ENCODE assay signal across 13 cellular contexts in genomic region chr5:72209515-72210115, GRCh38.
A peak's percentile ranks its signal among the peaks of the same experiment; 100 is the strongest.
DNase-seq lines count a peak whose midpoint lies in the region; ATAC-seq and TF ChIP-seq lines count a peak whose summit lies in the region.
"Had no signal": no experiment of that assay in that cellular context is flagged by ENCODE, and none has a peak within 500 bp of the region (broad histone marks: within the 10 kb centered on the region; RNA-seq: fewer than 3 reads in every experiment).

No MANE protein-coding gene starts in this region.

- 72% methylated on average over 7 of the region's 7 CpGs; no CpG with 5 or more reads in 1 of the 2 donors for WGBS in transverse colon (ENCODE audit: low coverage in 1 of 2), 2 donors

- H3K27ac ChIP-seq in epithelial cell of prostate (peak overlapping the region; percentile 79), substantia nigra (ENCODE audit: low read depth, low read length, poor library complexity, severe bottlenecking) (no peak overlapping the region), transverse colon (no peak overlapping the region)
- H3K27ac ChIP-seq: cardiac muscle cell had no signal

- H3K9me3 ChIP-seq in transverse colon: no peaks in the 10 kb centered on the region

- H3K36me3 ChIP-seq in transverse colon: no peaks in the 10 kb centered on the region

- no peaks in the 10 kb centered on the region for H3K27me3 ChIP-seq in transverse colon
- H3K27me3 ChIP-seq: cardiac muscle cell had no signal

- in situ Hi-C loops in transverse colon (cut with MboI; ENCODE audit: low pct_ligation_motif_present in 1 of 4, low pct_unique_long_range_greater_than_20kb in 1 of 4, low sequenced_read_pairs in 3 of 4): no loop called here

- no peak overlapping the region for H3K4me3 ChIP-seq in transverse colon
- H3K4me3 ChIP-seq: cardiac muscle cell, skin epidermis had no signal

- H3K4me1 ChIP-seq in transverse colon: peaks cover 0 to 11% (median 7%) of the 10 kb centered on the region in 4 donors

- peak; percentile 47 for DNase-seq in NCI-H82 (lab: John Stamatoyannopoulos, UW)
- no peak for DNase-seq in NCI-H82 treated with DMSO at 0.1 percent for 48 hours (lab: John Stamatoyannopoulos, UW; ENCODE audit: unreplicated experiment)
- DNase-seq in NCI-H345 (lab: John Stamatoyannopoulos, UW): peak; percentile 87
- DNase-seq in epithelial cell of prostate (ENCODE audit: low read depth, low spot score): peak; percentile 58
- peak in 30 of 49 donors; percentile 2 to 81 (median 18) for DNase-seq in substantia nigra (lab: John Stamatoyannopoulos, UW)
- DNase-seq in transverse colon: no peak
- DNase-seq in COLO668 (lab: John Stamatoyannopoulos, UW; ENCODE audit: unreplicated experiment): no peak
- DNase-seq: activated T-cell treated with anti-CD3 and anti-CD28 coated beads for 4 hours, foreskin melanocyte, NCI-H774 had no signal

- TF ChIP-seq EP300 in transverse colon (IDR thresholded peaks at IDR 0.05; ENCODE audit: low read depth): no peak

- no peak for TF ChIP-seq CTCF in transverse colon (IDR thresholded peaks at IDR 0.05)

- TF ChIP-seq POLR2A in transverse colon (IDR thresholded peaks at IDR 0.05): no peak

- ATAC-seq in HG03520 (IDR thresholded peaks at IDR 0.05; ENCODE audit: unreplicated experiment): no peak

- intact Hi-C loops in transverse colon (cut with DNase I; ENCODE audit: low total_unique reads): loop anchor here (5.0 kb wide), 1 partner anchor 1748 kb away; no protein-coding TSS in a partner anchor

Comparison
In these comparisons a context has a peak if more than half of its experiments do, and no peak if none do; other contexts are left out.
1. DNase-seq: peak in NCI-H82 (single experiment), NCI-H345 (single experiment), epithelial cell of prostate (single experiment) and substantia nigra (30 of 49); none in NCI-H82 treated with DMSO at 0.1 percent for 48 hours (single experiment), transverse colon (single experiment) and COLO668 (single experiment).